Comparison of ENCODE assay signal across 8 cellular contexts in the genomic region with DNA sequence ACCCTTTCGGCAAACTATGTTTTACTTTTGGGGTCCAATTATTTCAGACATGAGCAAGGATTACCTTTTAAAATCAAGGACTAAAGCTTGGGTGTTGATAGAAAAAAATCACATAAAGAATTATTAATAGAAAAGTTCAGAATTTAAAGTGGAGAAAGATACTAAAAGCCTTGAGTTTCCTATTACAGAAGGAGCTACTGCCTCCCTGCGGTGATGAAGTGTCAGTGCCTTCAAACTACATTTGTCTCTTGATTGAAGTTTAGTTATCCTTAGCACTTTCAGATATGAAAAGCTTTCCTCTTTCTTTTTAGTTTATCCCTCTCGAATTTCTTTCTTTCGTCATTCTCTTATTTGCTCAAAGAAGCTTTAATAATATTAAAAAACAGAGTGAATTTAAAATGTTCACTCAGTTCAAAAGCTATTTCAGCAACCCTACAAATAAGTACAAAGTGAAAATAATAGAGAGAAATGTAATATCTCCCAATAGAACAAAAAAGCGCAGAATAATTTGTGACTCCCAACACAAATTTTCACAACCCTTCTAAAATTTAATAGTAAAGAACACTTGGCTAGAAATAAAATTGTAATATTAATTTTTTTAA.
DNase-seq lines count a peak whose midpoint lies in the region; ATAC-seq and TF ChIP-seq lines count a peak whose summit lies in the region.

No MANE protein-coding gene starts in this region.

- peak; percentile 82 for TF ChIP-seq CTCF in brain microvascular endothelial cell (IDR thresholded peaks at IDR 0.05; ENCODE audit: low read depth, low read length, missing control alignments)

- no peaks in the 10 kb centered on the region for H3K27me3 ChIP-seq in brain microvascular endothelial cell (replicated peaks)

- peak; percentile 76 for ATAC-seq in GM18520 (IDR thresholded peaks at IDR 0.05; ENCODE audit: unreplicated experiment)
- ATAC-seq in HG03135 (IDR thresholded peaks at IDR 0.05; ENCODE audit: unreplicated experiment), result peak; percentile 92
- peak; percentile 86 for ATAC-seq in left lobe of liver

- in situ Hi-C loops in brain microvascular endothelial cell (cut with HindIII; ENCODE audit: low pct_ligation_motif_present, low sequenced_read_pairs), result no loop called here

- H3K27ac ChIP-seq in brain microvascular endothelial cell, result no peak overlapping the region

- DNase-seq in COLO829 (ENCODE audit: low spot score) (peak; percentile 49), NCI-H524 (lab: John Stamatoyannopoulos, UW) (peak; percentile 13 to 63), brain microvascular endothelial cell (peak; percentile 26), left lobe of liver (ENCODE audit: low spot score) (no peak), NCI-H1048 (lab: John Stamatoyannopoulos, UW) (no peak), C1 segment of cervical spinal cord (lab: John Stamatoyannopoulos, UW) (no peak)

- no peak overlapping the region for H3K4me3 ChIP-seq in brain microvascular endothelial cell (ENCODE audit: low read depth, low read length)

- peaks cover 12% of the 10 kb centered on the region for H3K36me3 ChIP-seq in brain microvascular endothelial cell (replicated peaks)

Comparison
In these comparisons a context has a peak if more than half of its experiments do, and no peak if none do; other contexts are left out.
1. DNase-seq: peak in COLO829 (single experiment), NCI-H524 (2 of 2) and brain microvascular endothelial cell (single experiment); none in left lobe of liver (single experiment), NCI-H1048 (single experiment) and C1 segment of cervical spinal cord (0 of 14).
2. Peak in every context shown above with its lines, with median percentiles within 50 percentile points of each other: ATAC-seq.